ENCODE assay signal across 1 cellular context in genomic region chr1:80536464-80536863, GRCh38.
TF ChIP-seq lines count a peak whose summit lies in the region.

No MANE protein-coding gene starts in this region.

TF ChIP-seq in SK-N-SH, 30 proteins besides CTCF, POLR2A, EP300 and RAD21 (continued from another document):
- no peak for TF ChIP-seq TEAD4 (IDR thresholded peaks at IDR 0.05; ENCODE audit: borderline replicate concordance, insufficient read depth)
- no peak for TF ChIP-seq ZBTB33 (IDR thresholded peaks at IDR 0.05; ENCODE audit: borderline replicate concordance, low read depth)
- no peak for TF ChIP-seq SMC3 (IDR thresholded peaks at IDR 0.05; ENCODE audit: low read depth, low read length)
- no peak for TF ChIP-seq RFX5 (IDR thresholded peaks at IDR 0.05; ENCODE audit: low read length)
- no peak for TF ChIP-seq SIN3A (IDR thresholded peaks at IDR 0.05; ENCODE audit: borderline replicate concordance, low read depth, low read length)
TF ChIP-seq in SK-N-SH: peak in this region for 0.
